ENCODE assay signal across 8 cellular contexts in genomic region chr17:80453126-80453979, GRCh38. TPM values are rescaled to one million over a fixed set of nuclear protein-coding genes. Genes with fewer than 3 reads are reported as not detected.
A peak's percentile ranks its signal among the peaks of the same experiment; 100 is the strongest.
DNase-seq lines count a peak whose midpoint lies in the region; ATAC-seq, FAIRE-seq and TF ChIP-seq lines count a peak whose summit lies in the region.

No MANE protein-coding gene starts in this region.

- no peaks in the 10 kb centered on the region for H3K9me3 ChIP-seq in A549
- H3K9me3 ChIP-seq in liver (ENCODE audit: control insufficient read depth in 4 of 4, low read length in 3 of 4): no peaks in the 10 kb centered on the region

- POLR2A ChIA-PET in A549 (lab: Yijun Ruan, JAX): interaction anchor here (0.5 to 2.5 kb wide), 6 partner anchors 12 to 656 kb away, joined by 4 to 35 read pairs (median 8); partner anchors contain the start of genes CBX8 and ENDOV

- H3K27ac ChIP-seq in A549: peak overlapping the region; percentile 96 to 99; a peak in 5 of 6 replicates
- no peak overlapping the region for H3K27ac ChIP-seq in liver (ENCODE audit: low read depth in 1 of 2, low read length in 2 of 2)

- H3K27me3 ChIP-seq in H7 (ENCODE audit: control insufficient read depth, insufficient read depth, low read length) (no peaks in the 10 kb centered on the region; the same call in 1 of the 2 replicates), liver (ENCODE audit: control insufficient read depth in 4 of 4, insufficient read depth in 4 of 4, low read length in 3 of 4) (no peaks in the 10 kb centered on the region)

- peak overlapping the region; percentile 99 to 100 for H3K27ac Mint-ChIP-seq in activated naive CD4-positive, alpha-beta T cell treated with anti-CD3 and anti-CD28 coated beads, Interleukin-2, amount 50 U/mL, for 72 hours

- H3K9me3 Mint-ChIP-seq in activated naive CD4-positive, alpha-beta T cell treated with anti-CD3 and anti-CD28 coated beads, Interleukin-2, amount 50 U/mL, for 72 hours: no peaks in the 10 kb centered on the region

- CTCF ChIA-PET in A549 (lab: Yijun Ruan, JAX): interaction anchor here (0.7 to 1.8 kb wide), 5 partner anchors 21 to 512 kb away, joined by 3 to 6 read pairs (median 3); no protein-coding TSS in a partner anchor

- no peaks in the 10 kb centered on the region for H3K36me3 ChIP-seq in H7 (replicated peaks; ENCODE audit: control insufficient read depth, insufficient read depth, low read length)
- no peaks in the 10 kb centered on the region for H3K36me3 ChIP-seq in liver (ENCODE audit: control insufficient read depth in 4 of 4, insufficient read depth in 3 of 4, low read depth in 1 of 4, low read length in 3 of 4)

- peak overlapping the region; percentile 84 for H3K4me2 ChIP-seq in A549

- H3K9ac ChIP-seq in liver (ENCODE audit: low read depth in 1 of 2, low read length in 2 of 2): no peak overlapping the region

- no peak for DNase-seq in A549 (ENCODE audit: low read depth in 1 of 2, low spot score in 1 of 2)
- DNase-seq in H7: no peak
- DNase-seq in activated naive CD4-positive, alpha-beta T cell treated with anti-CD3 and anti-CD28 coated beads, Interleukin-2, amount 50 U/mL, for 72 hours (ENCODE audit: low spot score in 2 of 2): no peak
- no peak for DNase-seq in globus pallidus (ENCODE audit: low spot score)
- DNase-seq in activated gamma-delta T cell (lab: John Stamatoyannopoulos, UW): no peak
- DNase-seq in urothelium cell line (ENCODE audit: low spot score): no peak

- WGBS in A549 (ENCODE audit: missing lambda C conversion rate): 82% methylated on average over 18 of the region's 18 CpGs
- WGBS in liver: 75% methylated on average over 18 of the region's 18 CpGs

- no peak for TF ChIP-seq RAD21 in A549 (conservative IDR thresholded peaks at IDR 0.05 in 1 of 2, IDR thresholded peaks at IDR 0.05 in 1 of 2)
- no peak for TF ChIP-seq RAD21 in liver (IDR thresholded peaks at IDR 0.05)

- TF ChIP-seq EP300 in A549 (IDR thresholded peaks at IDR 0.05): no peak

- peaks cover 8 to 9% of the 10 kb centered on the region in 2 donors for H3K36me3 Mint-ChIP-seq in activated naive CD4-positive, alpha-beta T cell treated with anti-CD3 and anti-CD28 coated beads, Interleukin-2, amount 50 U/mL, for 72 hours

- H3K4me1 ChIP-seq in A549: peaks cover 15% of the 10 kb centered on the region
- H3K4me1 ChIP-seq in liver (ENCODE audit: control insufficient read depth in 4 of 4, insufficient read depth in 4 of 4, low read length in 3 of 4): peaks cover 4 to 14% (median 13%) of the 10 kb centered on the region in 4 donors

- FAIRE-seq in A549 (lab: Jason Lieb, UNC): no peak
- no peak for FAIRE-seq in urothelium cell line (lab: Jason Lieb, UNC)

- ATAC-seq in A549: no peak
- no peak for ATAC-seq in activated naive CD4-positive, alpha-beta T cell treated with anti-CD3 and anti-CD28 coated beads, Interleukin-2, amount 50 U/mL, for 72 hours
- ATAC-seq in GM21717 (IDR thresholded peaks at IDR 0.05; ENCODE audit: unreplicated experiment): no peak

- H3K4me3 ChIP-seq in A549 (peak overlapping the region; percentile 77), H7 (ENCODE audit: insufficient read depth, low read depth, low read length) (0 out of 2 replicates have a peak overlapping the region, but pooled peaks have one; percentile 95), liver (ENCODE audit: low read depth in 1 of 3, low read length in 3 of 3) (peak overlapping the region in 2 of 3 donors; percentile 85 to 92)

- TF ChIP-seq CTCF in A549 (IDR thresholded peaks at IDR 0.05) (no peak), liver (IDR thresholded peaks at IDR 0.05; ENCODE audit: low read depth, low read length, missing input control) (no peak)

- no peak for TF ChIP-seq POLR2A in A549 (IDR thresholded peaks at IDR 0.05; ENCODE audit: low read length)

TF ChIP-seq in A549, 52 proteins besides CTCF, POLR2A, EP300 and RAD21:
- no peak for TF ChIP-seq MAX (IDR thresholded peaks at IDR 0.05)
- TF ChIP-seq CHD4 (IDR thresholded peaks at IDR 0.05; ENCODE audit: borderline replicate concordance): 0 out of 2 replicates have a peak, but pooled peaks have one; percentile 70

TF ChIP-seq in liver, 16 proteins besides CTCF, POLR2A, EP300 and RAD21:
- TF ChIP-seq NR2F2 (IDR thresholded peaks at IDR 0.05) (no peak), FOXA2 (IDR thresholded peaks at IDR 0.05) (no peak), GABPA (IDR thresholded peaks at IDR 0.05 in 1 of 2, conservative IDR thresholded peaks at IDR 0.05 in 1 of 2) (no peak)
TF ChIP-seq in liver: peak in this region for 0.

RNA-seq across cellular contexts. Expression of gene NPTX1, which starts 23.1 kb away (rescaled TPM):
- polyA plus RNA-seq in A549 (2011; rRNA removed) (43.6 and 43.9 TPM in 2 replicates), A549 (2017; fragmentation: RNase III; extraction: RNeasy Plus Mini Kit Qiagen cat#74134 plus additional on column Dnase treatment) (84.8 to 109 TPM (median 104 TPM) in 3 replicates), liver (not detected)
- 77.7 and 130 TPM in 2 replicates for polyA plus RNA-seq in A549 (2012; cell fraction: cytosol; rRNA removed)
- polyA plus RNA-seq in A549 (2012; cell fraction: nucleus; rRNA removed): 180 and 184 TPM in 2 replicates
- polyA minus RNA-seq in A549 (2011; rRNA and poly(A)+ RNA removed): 54.9 and 66.2 TPM in 2 replicates
- 1.6 and 4.2 TPM in 2 replicates for total RNA-seq in H7 (2014; rRNA removed; shearing (Covaris generic))
- 100 to 1,000 TPM in 1 of 2 donors, 10 to 100 TPM in 1; 23.0 to 135 TPM for total RNA-seq in activated naive CD4-positive, alpha-beta T cell treated with anti-CD3 and anti-CD28 coated beads, Interleukin-2, amount 50 U/mL, for 72 hours
- total RNA-seq in liver: under 1 TPM in 1 of 2 donors, not detected in 1; under 0.01 TPM

RNA-seq across cellular contexts. Expression of gene ENDOV, which starts 38.4 kb away (rescaled TPM):
- polyA plus RNA-seq in A549 (2011; rRNA removed) (33.2 and 37.2 TPM in 2 replicates), A549 (2017; fragmentation: RNase III; extraction: RNeasy Plus Mini Kit Qiagen cat#74134 plus additional on column Dnase treatment) (39.1 to 43.8 TPM (median 42.6 TPM) in 3 replicates), liver (10 to 100 TPM in 1 of 2 donors, 1 to 10 TPM in 1; 5.8 to 11.9 TPM)
- polyA plus RNA-seq in A549 (2012; cell fraction: cytosol; rRNA removed): 46.1 and 52.4 TPM in 2 replicates
- polyA plus RNA-seq in A549 (2012; cell fraction: nucleus; rRNA removed): 75.2 and 75.4 TPM in 2 replicates
- polyA minus RNA-seq in A549 (2011; rRNA and poly(A)+ RNA removed): 39.3 and 41.7 TPM in 2 replicates
- 17.1 and 26.0 TPM in 2 replicates for total RNA-seq in H7 (2014; rRNA removed; shearing (Covaris generic))
- 10 to 100 TPM in 1 of 2 donors, 1 to 10 TPM in 1; 8.8 to 13.0 TPM for total RNA-seq in activated naive CD4-positive, alpha-beta T cell treated with anti-CD3 and anti-CD28 coated beads, Interleukin-2, amount 50 U/mL, for 72 hours
- total RNA-seq in liver: 10 to 100 TPM in 1 of 2 donors, 1 to 10 TPM in 1; 5.7 to 10.7 TPM

Comparison
In these comparisons a context has a peak if more than half of its experiments do, and no peak if none do; other contexts are left out.
1. H3K27ac ChIP-seq: peak in A549 (2 of 2); none in liver (0 of 2).
2. Peak in every context shown above with its lines, with median percentiles within 50 percentile points of each other: H3K4me3 ChIP-seq.